In genomic region chr2:109969864-109970263, GRCh38 we compare ENCODE assay signal across 8 cellular contexts.
DNase-seq lines count a peak whose midpoint lies in the region; ATAC-seq, FAIRE-seq and TF ChIP-seq lines count a peak whose summit lies in the region.
"Not testable (repeated sequence)": the region's sequence is repeated elsewhere in the genome, so short reads cannot be mapped to it uniquely, and the experiment has no call there.

No MANE protein-coding gene starts in this region.

- H3K4me1 Mint-ChIP-seq in activated CD8-positive, alpha-beta T cell treated with anti-CD3 and anti-CD28 coated beads for 36 hours (ENCODE audit: low read depth); stimulated activated effector memory CD8-positive, alpha-beta T cell treated with anti-CD3 and anti-CD28 coated beads, Interleukin-12 subunit alpha, Interleukin-12 subunit beta, amount 100 ng/mL, for 72 hours: not testable (repeated sequence)

- H4K91ac ChIP-seq in IMR-90 (ENCODE audit: insufficient read depth, low read depth, low read length): not testable (repeated sequence)

- not testable (repeated sequence) for H3K27me3 ChIP-seq in IMR-90 (ENCODE audit: control insufficient read depth, insufficient read depth, low read length); right lobe of liver

- CTCF ChIA-PET in A549 (lab: Yijun Ruan, JAX); IMR-90 (lab: Yijun Ruan, JAX); activated CD8-positive, alpha-beta T cell treated with anti-CD3 and anti-CD28 coated beads for 36 hours (lab: Charles Lee): not testable (repeated sequence)

- H3K4me2 ChIP-seq in A549; IMR-90 (ENCODE audit: low read depth, low read length): not testable (repeated sequence)

- H2BK5ac ChIP-seq in IMR-90 (ENCODE audit: low read depth, low read length, poor library complexity, severe bottlenecking): not testable (repeated sequence)

- not testable (repeated sequence) for H4K8ac ChIP-seq in IMR-90 (ENCODE audit: low read depth in 2 of 2, low read length in 2 of 2)

- not testable (repeated sequence) for H3K4me3 Mint-ChIP-seq in activated CD8-positive, alpha-beta T cell treated with anti-CD3 and anti-CD28 coated beads for 36 hours; stimulated activated effector memory CD8-positive, alpha-beta T cell treated with anti-CD3 and anti-CD28 coated beads, Interleukin-12 subunit alpha, Interleukin-12 subunit beta, amount 100 ng/mL, for 72 hours

- H3K56ac ChIP-seq in IMR-90 (ENCODE audit: extremely low read depth, insufficient read depth, low read length): not testable (repeated sequence)

- H3K23ac ChIP-seq in IMR-90 (ENCODE audit: low read depth, low read length): not testable (repeated sequence)

- not testable (repeated sequence) for H3K9me3 Mint-ChIP-seq in activated CD8-positive, alpha-beta T cell treated with anti-CD3 and anti-CD28 coated beads for 36 hours; stimulated activated effector memory CD8-positive, alpha-beta T cell treated with anti-CD3 and anti-CD28 coated beads, Interleukin-12 subunit alpha, Interleukin-12 subunit beta, amount 100 ng/mL, for 72 hours

- H3K9ac ChIP-seq in IMR-90 (ENCODE audit: low read depth, low read length): not testable (repeated sequence)

- TF ChIP-seq POLR2A in A549 (IDR thresholded peaks at IDR 0.05; ENCODE audit: low read length); IMR-90 (IDR thresholded peaks at IDR 0.05; ENCODE audit: low read depth, low read length); right lobe of liver (IDR thresholded peaks at IDR 0.05): not testable (repeated sequence)

- not testable (repeated sequence) for H2BK120ac ChIP-seq in IMR-90 (ENCODE audit: low read depth, low read length)

- not testable (repeated sequence) for H2AK9ac ChIP-seq in IMR-90 (replicated peaks; ENCODE audit: low read depth, low read length, poor library complexity)

- not testable (repeated sequence) for H3K36me3 ChIP-seq in IMR-90 (ENCODE audit: control insufficient read depth, insufficient read depth, low read length); right lobe of liver

- dilution Hi-C loops in IMR-90 (cut with HindIII; ENCODE audit: low sequenced_read_pairs, unreplicated experiment): not testable (repeated sequence)

- not testable (repeated sequence) for FAIRE-seq in A549 (lab: Jason Lieb, UNC)

- not testable (repeated sequence) for H2BK20ac ChIP-seq in IMR-90 (ENCODE audit: low read depth, low read length)

- in situ Hi-C loops in IMR-90 (cut with MboI; ENCODE audit: low sequenced_read_pairs): not testable (repeated sequence)

- not testable (repeated sequence) for H3K4me1 ChIP-seq in A549; IMR-90 (ENCODE audit: control insufficient read depth, insufficient read depth, low read length); right lobe of liver

- H3K9me1 ChIP-seq in IMR-90 (ENCODE audit: insufficient read depth, low read length): not testable (repeated sequence)

- H3K14ac ChIP-seq in IMR-90 (replicated peaks; ENCODE audit: low read depth, low read length): not testable (repeated sequence)

- POLR2A ChIA-PET in A549 (lab: Yijun Ruan, JAX); IMR-90 (lab: Charles Lee; ENCODE audit: unreplicated experiment); activated CD8-positive, alpha-beta T cell treated with anti-CD3 and anti-CD28 coated beads for 36 hours (lab: Charles Lee): not testable (repeated sequence)

- DNase-seq in A549 (ENCODE audit: low read depth in 1 of 2, low spot score in 1 of 2); IMR-90; activated CD8-positive, alpha-beta T cell treated with anti-CD3 and anti-CD28 coated beads for 36 hours; right lobe of liver; stimulated activated effector memory CD8-positive, alpha-beta T cell treated with anti-CD3 and anti-CD28 coated beads, Interleukin-12 subunit alpha, Interleukin-12 subunit beta, amount 100 ng/mL, for 72 hours (ENCODE audit: low spot score in 2 of 2): not testable (repeated sequence)

- H3K27ac ChIP-seq in A549; IMR-90 (ENCODE audit: insufficient read depth, low read length); right lobe of liver: not testable (repeated sequence)

- H3K18ac ChIP-seq in IMR-90 (ENCODE audit: low read depth, low read length): not testable (repeated sequence)

- H2AK5ac ChIP-seq in IMR-90 (ENCODE audit: low read depth, low read length): not testable (repeated sequence)

- not testable (repeated sequence) for H3K79me1 ChIP-seq in IMR-90 (ENCODE audit: low read depth in 1 of 2, low read length in 2 of 2)

- not testable (repeated sequence) for H4K5ac ChIP-seq in IMR-90 (ENCODE audit: low read depth, low read length)

- not testable (repeated sequence) for H3K4ac ChIP-seq in IMR-90 (ENCODE audit: low read depth, low read length)

- H2AFZ ChIP-seq in IMR-90 (replicated peaks; ENCODE audit: low read length, poor library complexity): not testable (repeated sequence)

- not testable (repeated sequence) for H3K4me3 ChIP-seq in A549; IMR-90 (ENCODE audit: insufficient read depth, low read depth, low read length); right lobe of liver

- not testable (repeated sequence) for H2BK15ac ChIP-seq in IMR-90 (ENCODE audit: low read depth, low read length)

- not testable (repeated sequence) for BruUV-seq in IMR-90 (replicated peaks; lab: Mats Ljungman, UMichigan)

- not testable (repeated sequence) for H3K9me3 ChIP-seq in A549; IMR-90 (ENCODE audit: control insufficient read depth, insufficient read depth, low read length); right lobe of liver

- not testable (repeated sequence) for H3K27ac Mint-ChIP-seq in activated CD8-positive, alpha-beta T cell treated with anti-CD3 and anti-CD28 coated beads for 36 hours; stimulated activated effector memory CD8-positive, alpha-beta T cell treated with anti-CD3 and anti-CD28 coated beads, Interleukin-12 subunit alpha, Interleukin-12 subunit beta, amount 100 ng/mL, for 72 hours

- not testable (repeated sequence) for H3K36me3 Mint-ChIP-seq in activated CD8-positive, alpha-beta T cell treated with anti-CD3 and anti-CD28 coated beads for 36 hours (ENCODE audit: low read depth); stimulated activated effector memory CD8-positive, alpha-beta T cell treated with anti-CD3 and anti-CD28 coated beads, Interleukin-12 subunit alpha, Interleukin-12 subunit beta, amount 100 ng/mL, for 72 hours

- intact Hi-C loops in IMR-90 (cut with micrococcal nuclease); activated CD8-positive, alpha-beta T cell treated with anti-CD3 and anti-CD28 coated beads for 36 hours (cut with micrococcal nuclease); right lobe of liver (cut with DNase I): not testable (repeated sequence)

- not testable (repeated sequence) for H3K27me3 Mint-ChIP-seq in activated CD8-positive, alpha-beta T cell treated with anti-CD3 and anti-CD28 coated beads for 36 hours

- not testable (repeated sequence) for TF ChIP-seq EP300 in A549 (IDR thresholded peaks at IDR 0.05)

- H4K20me1 ChIP-seq in IMR-90 (ENCODE audit: insufficient read depth, low read length): not testable (repeated sequence)

- ATAC-seq in A549 (peak; percentile 94 to 100), GM19043 (IDR thresholded peaks at IDR 0.05; ENCODE audit: low read depth, unreplicated experiment) (peak; percentile 74), HG02642 (IDR thresholded peaks at IDR 0.05; ENCODE audit: poor library complexity, unreplicated experiment) (peak; percentile 63), IMR-90 (ENCODE audit: low read depth) (peak; percentile 78), esophagus mucosa (peak; percentile 55), right lobe of liver (peak; percentile 73 to 89 (median 87))
- peak; percentile 80 for ATAC-seq in activated CD8-positive, alpha-beta T cell treated with anti-CD3 and anti-CD28 coated beads for 36 hours
- ATAC-seq in stimulated activated effector memory CD8-positive, alpha-beta T cell treated with anti-CD3 and anti-CD28 coated beads, Interleukin-12 subunit alpha, Interleukin-12 subunit beta, amount 100 ng/mL, for 72 hours: peak; percentile 62

- TF ChIP-seq CTCF in A549 (IDR thresholded peaks at IDR 0.05); IMR-90 (conservative IDR thresholded peaks at IDR 0.05; ENCODE audit: low read depth, low read length); activated CD8-positive, alpha-beta T cell treated with anti-CD3 and anti-CD28 coated beads for 36 hours (IDR thresholded peaks at IDR 0.05); right lobe of liver (IDR thresholded peaks at IDR 0.05): not testable (repeated sequence)

- WGBS in A549 (ENCODE audit: missing lambda C conversion rate): no CpG with 5 or more reads among the region's 14 CpGs
- WGBS in IMR-90 (ENCODE audit: extremely low coverage in 2 of 2, insufficient read length in 1 of 2), 2 experiments: no CpG with 5 or more reads among the region's 14 CpGs
- WGBS in right lobe of liver (ENCODE audit: insufficient coverage, low coverage, low lambda C conversion rate, missing lambda C conversion rate): no CpG with 5 or more reads among the region's 14 CpGs

- not testable (repeated sequence) for TF ChIP-seq RAD21 in A549 (conservative IDR thresholded peaks at IDR 0.05 in 1 of 2, IDR thresholded peaks at IDR 0.05 in 1 of 2); IMR-90 (IDR thresholded peaks at IDR 0.05; ENCODE audit: low read length)
